In genomic region chr3:183924956-183925355, GRCh38 we compare ENCODE assay signal across 25 cellular contexts. TPM values are rescaled to one million over a fixed set of nuclear protein-coding genes. Genes with fewer than 3 reads are reported as not detected.
DNase-seq lines count a peak whose midpoint lies in the region; ATAC-seq, FAIRE-seq and TF ChIP-seq lines count a peak whose summit lies in the region.
"Had no signal": no experiment of that assay in that cellular context is flagged by ENCODE, and none has a peak within 500 bp of the region (broad histone marks: within the 10 kb centered on the region; RNA-seq: fewer than 3 reads in every experiment).

No MANE protein-coding gene starts in this region.

- H3K27me3 Mint-ChIP-seq in activated CD4-positive, alpha-beta T cell treated with anti-CD3 and anti-CD28 coated beads for 36 hours = no peaks in the 10 kb centered on the region
- H3K27me3 Mint-ChIP-seq in activated CD4-positive, alpha-beta T cell treated with anti-CD3 and anti-CD28 coated beads, Interleukin-2, amount 10 ng/mL, durations not matched to agents 7 days and 5 days = no peaks in the 10 kb centered on the region
- H3K27me3 Mint-ChIP-seq in astrocyte (ENCODE audit: low read depth, unreplicated experiment) = no peaks in the 10 kb centered on the region
- H3K27me3 Mint-ChIP-seq: activated CD8-positive, alpha-beta T cell treated with anti-CD3 and anti-CD28 coated beads for 36 hours; CD4-positive, alpha-beta memory T cell; stimulated activated naive CD8-positive, alpha-beta T cell treated with anti-CD3 and anti-CD28 coated beads, Interleukin-15, amount 100 ng/mL, for 72 hours had no signal

- no peak overlapping the region for H3K27ac ChIP-seq in astrocyte (ENCODE audit: low read depth, low read length)
- H3K27ac ChIP-seq in suprapubic skin = peak overlapping the region; percentile 27
- H3K27ac ChIP-seq: heart left ventricle, KMS-11, pancreas, SK-N-MC, spleen had no signal

- H3K9ac ChIP-seq in astrocyte (ENCODE audit: low read length) = no peak overlapping the region
- H3K9ac ChIP-seq: KMS-11 had no signal

- H3K9me3 ChIP-seq in astrocyte (ENCODE audit: insufficient read depth, low read depth, low read length) (no peaks in the 10 kb centered on the region), suprapubic skin (no peaks in the 10 kb centered on the region)
- H3K9me3 ChIP-seq: heart left ventricle, pancreas, spleen had no signal

- no peak for TF ChIP-seq CTCF in astrocyte (IDR thresholded peaks at IDR 0.05; ENCODE audit: insufficient read depth, low read depth, low read length)
- TF ChIP-seq CTCF in suprapubic skin (IDR thresholded peaks at IDR 0.05) = no peak

- H4K20me1 ChIP-seq in astrocyte (ENCODE audit: insufficient read depth, low read length) = no peaks in the 10 kb centered on the region

- WGBS in suprapubic skin = 55% methylated on average over 7 of the region's 7 CpGs

- TF ChIP-seq POLR2A in suprapubic skin (IDR thresholded peaks at IDR 0.05) = no peak

- no peak overlapping the region for H3K4me3 ChIP-seq in astrocyte (ENCODE audit: insufficient read depth, low read depth, low read length)
- H3K4me3 ChIP-seq in suprapubic skin = no peak overlapping the region
- H3K4me3 ChIP-seq: heart left ventricle, pancreas, SK-N-MC, spleen had no signal

- H3K4me1 ChIP-seq in astrocyte (ENCODE audit: insufficient read depth, low read length) = no peaks in the 10 kb centered on the region
- H3K4me1 ChIP-seq in suprapubic skin = peaks cover 10% of the 10 kb centered on the region
- H3K4me1 ChIP-seq: heart left ventricle, pancreas, spleen had no signal

- POLR2A ChIA-PET in activated CD4-positive, alpha-beta T cell treated with anti-CD3 and anti-CD28 coated beads for 36 hours (lab: Charles Lee) = no interaction called here
- POLR2A ChIA-PET in activated CD4-positive, alpha-beta T cell treated with anti-CD3 and anti-CD28 coated beads, Interleukin-2, amount 10 ng/mL, durations not matched to agents 7 days and 5 days (lab: Charles Lee) = no interaction called here

- no peak for FAIRE-seq in astrocyte (lab: Jason Lieb, UNC)
- FAIRE-seq: A204.1, GM12892, kidney, pancreas, TTC549 had no signal

- peaks cover 19% of the 10 kb centered on the region for H3K36me3 ChIP-seq in astrocyte (ENCODE audit: insufficient read depth, low read length)
- H3K36me3 ChIP-seq in suprapubic skin = peaks cover 57% of the 10 kb centered on the region

- no peaks in the 10 kb centered on the region for H3K79me2 ChIP-seq in astrocyte (ENCODE audit: insufficient read depth, low read length)

- H3K36me3 Mint-ChIP-seq in activated CD4-positive, alpha-beta T cell treated with anti-CD3 and anti-CD28 coated beads for 36 hours (ENCODE audit: low read depth) = peaks cover 12% of the 10 kb centered on the region
- H3K36me3 Mint-ChIP-seq in activated CD4-positive, alpha-beta T cell treated with anti-CD3 and anti-CD28 coated beads, Interleukin-2, amount 10 ng/mL, durations not matched to agents 7 days and 5 days (ENCODE audit: low read depth) = peaks cover 1% of the 10 kb centered on the region
- H3K36me3 Mint-ChIP-seq in astrocyte (ENCODE audit: low read depth, unreplicated experiment) = peaks cover 33% of the 10 kb centered on the region

- H3K27ac Mint-ChIP-seq in activated CD4-positive, alpha-beta T cell treated with anti-CD3 and anti-CD28 coated beads for 36 hours = no peak overlapping the region
- H3K27ac Mint-ChIP-seq in activated CD4-positive, alpha-beta T cell treated with anti-CD3 and anti-CD28 coated beads, Interleukin-2, amount 10 ng/mL, durations not matched to agents 7 days and 5 days = no peak overlapping the region
- H3K27ac Mint-ChIP-seq in astrocyte (ENCODE audit: unreplicated experiment) = no peak overlapping the region
- H3K27ac Mint-ChIP-seq: activated CD8-positive, alpha-beta T cell treated with anti-CD3 and anti-CD28 coated beads for 36 hours; CD4-positive, alpha-beta memory T cell; endodermal cell had no signal

- intact Hi-C loops in activated CD4-positive, alpha-beta T cell treated with anti-CD3 and anti-CD28 coated beads for 36 hours (cut with DNase I, micrococcal nuclease) = no loop called here

- H3K4me3 Mint-ChIP-seq in activated CD4-positive, alpha-beta T cell treated with anti-CD3 and anti-CD28 coated beads for 36 hours = no peak overlapping the region
- H3K4me3 Mint-ChIP-seq in activated CD4-positive, alpha-beta T cell treated with anti-CD3 and anti-CD28 coated beads, Interleukin-2, amount 10 ng/mL, durations not matched to agents 7 days and 5 days = no peak overlapping the region
- no peak overlapping the region for H3K4me3 Mint-ChIP-seq in astrocyte (ENCODE audit: unreplicated experiment)
- H3K4me3 Mint-ChIP-seq: activated CD8-positive, alpha-beta T cell treated with anti-CD3 and anti-CD28 coated beads for 36 hours; CD4-positive, alpha-beta memory T cell; endodermal cell; stimulated activated naive CD8-positive, alpha-beta T cell treated with anti-CD3 and anti-CD28 coated beads, Interleukin-15, amount 100 ng/mL, for 72 hours had no signal

- H3K4me2 ChIP-seq in astrocyte (ENCODE audit: low read length) = no peak overlapping the region
- H3K4me2 ChIP-seq: KMS-11 had no signal

- no peak for TF ChIP-seq EP300 in suprapubic skin (IDR thresholded peaks at IDR 0.05)

- no peak for DNase-seq in activated CD4-positive, alpha-beta T cell treated with anti-CD3 and anti-CD28 coated beads for 36 hours
- no peak for DNase-seq in activated CD4-positive, alpha-beta T cell treated with anti-CD3 and anti-CD28 coated beads, Interleukin-2, amount 10 ng/mL, durations not matched to agents 7 days and 5 days
- DNase-seq in astrocyte (ENCODE audit: low read depth) (peak; percentile 41), fibroblast of the conjunctiva (ENCODE audit: low read depth) (peak; percentile 39), suprapubic skin (ENCODE audit: low spot score in 2 of 2) (no peak), HUDEP-2 (lab: John Stamatoyannopoulos, UW; ENCODE audit: unreplicated experiment in 76 of 76) (no peak), COR-L47 (lab: John Stamatoyannopoulos, UW) (no peak)
- DNase-seq: activated CD8-positive, alpha-beta T cell treated with anti-CD3 and anti-CD28 coated beads for 36 hours; activated effector memory CD4-positive, alpha-beta T cell treated with anti-CD3 and anti-CD28 coated beads, Interleukin-2, amount 50 U/mL, for 16 hours; caudate nucleus; CD4-positive, alpha-beta memory T cell; endodermal cell; heart left ventricle; kidney; NCI-H1105 treated with DMSO at 0.1 percent for 48 hours; NCI-H226; pancreas; spleen; stimulated activated naive CD8-positive, alpha-beta T cell treated with anti-CD3 and anti-CD28 coated beads, Interleukin-15, amount 100 ng/mL, for 72 hours had no signal

- H2AFZ ChIP-seq in astrocyte (ENCODE audit: low read depth, low read length) = no peak overlapping the region

- no peaks in the 10 kb centered on the region for H3K27me3 ChIP-seq in astrocyte (ENCODE audit: insufficient read depth, low read length)
- H3K27me3 ChIP-seq in suprapubic skin = no peaks in the 10 kb centered on the region
- H3K27me3 ChIP-seq: heart left ventricle, pancreas, spleen had no signal

- peak; percentile 51 for ATAC-seq in activated CD4-positive, alpha-beta T cell treated with anti-CD3 and anti-CD28 coated beads for 36 hours
- no peak for ATAC-seq in GM19463 (IDR thresholded peaks at IDR 0.05; ENCODE audit: unreplicated experiment)
- ATAC-seq: activated CD8-positive, alpha-beta T cell treated with anti-CD3 and anti-CD28 coated beads for 36 hours; heart left ventricle; stimulated activated naive CD8-positive, alpha-beta T cell treated with anti-CD3 and anti-CD28 coated beads, Interleukin-15, amount 100 ng/mL, for 72 hours had no signal

- no peaks in the 10 kb centered on the region for H3K4me1 Mint-ChIP-seq in activated CD4-positive, alpha-beta T cell treated with anti-CD3 and anti-CD28 coated beads for 36 hours
- no peaks in the 10 kb centered on the region for H3K4me1 Mint-ChIP-seq in activated CD4-positive, alpha-beta T cell treated with anti-CD3 and anti-CD28 coated beads, Interleukin-2, amount 10 ng/mL, durations not matched to agents 7 days and 5 days
- no peaks in the 10 kb centered on the region for H3K4me1 Mint-ChIP-seq in astrocyte (ENCODE audit: low read depth, unreplicated experiment)
- H3K4me1 Mint-ChIP-seq: CD4-positive, alpha-beta memory T cell; endodermal cell; stimulated activated naive CD8-positive, alpha-beta T cell treated with anti-CD3 and anti-CD28 coated beads, Interleukin-15, amount 100 ng/mL, for 72 hours had no signal

- no peaks in the 10 kb centered on the region for H3K9me3 Mint-ChIP-seq in activated CD4-positive, alpha-beta T cell treated with anti-CD3 and anti-CD28 coated beads for 36 hours (ENCODE audit: low read depth)
- H3K9me3 Mint-ChIP-seq in activated CD4-positive, alpha-beta T cell treated with anti-CD3 and anti-CD28 coated beads, Interleukin-2, amount 10 ng/mL, durations not matched to agents 7 days and 5 days = no peaks in the 10 kb centered on the region
- peaks cover 2% of the 10 kb centered on the region for H3K9me3 Mint-ChIP-seq in astrocyte (ENCODE audit: unreplicated experiment)
- H3K9me3 Mint-ChIP-seq: activated CD8-positive, alpha-beta T cell treated with anti-CD3 and anti-CD28 coated beads for 36 hours; CD4-positive, alpha-beta memory T cell; endodermal cell; stimulated activated naive CD8-positive, alpha-beta T cell treated with anti-CD3 and anti-CD28 coated beads, Interleukin-15, amount 100 ng/mL, for 72 hours had no signal

- CTCF ChIA-PET in activated CD4-positive, alpha-beta T cell treated with anti-CD3 and anti-CD28 coated beads for 36 hours (lab: Charles Lee) = no interaction called here
- CTCF ChIA-PET in activated CD4-positive, alpha-beta T cell treated with anti-CD3 and anti-CD28 coated beads, Interleukin-2, amount 10 ng/mL, durations not matched to agents 7 days and 5 days (lab: Charles Lee) = no interaction called here

RNA-seq across cellular contexts. Expression of gene PARL, which starts 40.3 kb away (rescaled TPM):
- total RNA-seq in activated CD4-positive, alpha-beta T cell treated with anti-CD3 and anti-CD28 coated beads for 36 hours = 10 to 100 TPM; 55.9 to 91.9 TPM
- total RNA-seq in activated CD4-positive, alpha-beta T cell treated with anti-CD3 and anti-CD28 coated beads, Interleukin-2, amount 10 ng/mL, durations not matched to agents 7 days and 5 days = 10 to 100 TPM; 40.7 to 41.4 TPM
- total RNA-seq in astrocyte (62.1 and 64.7 TPM in 2 replicates), suprapubic skin (10 to 100 TPM; 26.5 to 41.3 (median 32.9) TPM)

Comparison
In these comparisons a context has a peak if more than half of its experiments do, and no peak if none do; other contexts are left out.
1. DNase-seq: peak in astrocyte (single experiment) and fibroblast of the conjunctiva (single experiment); none in activated CD4-positive, alpha-beta T cell treated with anti-CD3 and anti-CD28 coated beads for 36 hours (single experiment), activated CD4-positive, alpha-beta T cell treated with anti-CD3 and anti-CD28 coated beads, Interleukin-2, amount 10 ng/mL, durations not matched to agents 7 days and 5 days (single experiment), suprapubic skin (0 of 2), HUDEP-2 (0 of 76) and COR-L47 (single experiment).